In genomic region chr18:58241877-58242276, GRCh38 we compare ENCODE assay signal across 13 cellular contexts.
DNase-seq lines count a peak whose midpoint lies in the region; ATAC-seq and TF ChIP-seq lines count a peak whose summit lies in the region.
"Had no signal": no experiment of that assay in that cellular context is flagged by ENCODE, and none has a peak within 500 bp of the region (broad histone marks: within the 10 kb centered on the region; RNA-seq: fewer than 3 reads in every experiment).

No MANE protein-coding gene starts in this region.

- no peaks in the 10 kb centered on the region for H3K36me3 ChIP-seq in body of pancreas (replicated peaks in 1 of 2; ENCODE audit: insufficient read depth in 1 of 2, low read depth in 2 of 2)
- H3K36me3 ChIP-seq in mesenchymal stem cell (ENCODE audit: control insufficient read depth in 1 of 2, insufficient read depth in 2 of 2, low read depth in 1 of 2, low read length in 2 of 2), result no peaks in the 10 kb centered on the region
- H3K36me3 ChIP-seq in BE2C, result no peaks in the 10 kb centered on the region

- no peak overlapping the region for H3K18ac ChIP-seq in mesenchymal stem cell (ENCODE audit: low read depth in 1 of 2, low read length in 2 of 2)

- H2BK5ac ChIP-seq in mesenchymal stem cell (ENCODE audit: low read depth, low read length, poor library complexity, severe bottlenecking), result no peak overlapping the region

- no peak overlapping the region for H3K23ac ChIP-seq in mesenchymal stem cell (ENCODE audit: low read length in 2 of 2)

- H3K4me3 ChIP-seq in body of pancreas, result no peak overlapping the region
- H3K4me3 ChIP-seq in mesenchymal stem cell (ENCODE audit: insufficient read depth in 1 of 2, low read depth in 1 of 2, low read length in 2 of 2), result no peak overlapping the region
- H3K4me3 ChIP-seq in BE2C (ENCODE audit: low read depth, low read length), result no peak overlapping the region

- H3K9ac ChIP-seq in mesenchymal stem cell (ENCODE audit: low read length), result peak overlapping the region; percentile 13

- H2BK15ac ChIP-seq in mesenchymal stem cell (ENCODE audit: low read depth, poor library complexity, severe bottlenecking), result no peak overlapping the region

- no peak overlapping the region for H2BK120ac ChIP-seq in mesenchymal stem cell (ENCODE audit: low read depth, low read length)

- peak; percentile 80 for ATAC-seq in body of pancreas

- H3K4me2 ChIP-seq in mesenchymal stem cell (ENCODE audit: low read length, poor library complexity, severe bottlenecking), result no peak overlapping the region

- no peak overlapping the region for H2AK5ac ChIP-seq in mesenchymal stem cell (ENCODE audit: low read length, severe bottlenecking)

- TF ChIP-seq CTCF in body of pancreas (IDR thresholded peaks at IDR 0.05) (no peak), BE2C (IDR thresholded peaks at IDR 0.05; ENCODE audit: low read depth, low read length) (no peak)

- H3K4me1 ChIP-seq in body of pancreas (peaks cover 43% of the 10 kb centered on the region), mesenchymal stem cell (ENCODE audit: control insufficient read depth, insufficient read depth, low read depth, low read length) (peaks cover 8% of the 10 kb centered on the region), BE2C (no peaks in the 10 kb centered on the region)

- H4K8ac ChIP-seq in mesenchymal stem cell (ENCODE audit: low read length), result no peak overlapping the region

- H4K91ac ChIP-seq in mesenchymal stem cell (ENCODE audit: low read length), result no peak overlapping the region

- H3K27me3 ChIP-seq in body of pancreas, result no peaks in the 10 kb centered on the region
- no peaks in the 10 kb centered on the region for H3K27me3 ChIP-seq in mesenchymal stem cell (ENCODE audit: control insufficient read depth in 1 of 2, insufficient read depth in 1 of 2, low read length in 2 of 2)
- no peaks in the 10 kb centered on the region for H3K27me3 ChIP-seq in BE2C

- H3K14ac ChIP-seq in mesenchymal stem cell (ENCODE audit: low read length in 2 of 2), result no peak overlapping the region

- no peak overlapping the region for H2AFZ ChIP-seq in mesenchymal stem cell (ENCODE audit: low read depth, low read length)

- WGBS in body of pancreas, 2 donors, result 30 to 41% methylated on average over 6 of the region's 6 CpGs
- WGBS in mesenchymal stem cell, result 74% methylated on average over 6 of the region's 6 CpGs

- no peak overlapping the region for H2BK12ac ChIP-seq in mesenchymal stem cell (ENCODE audit: low read length in 2 of 2)

- H3K27ac ChIP-seq in body of pancreas (peak overlapping the region in 3 of 4 donors; percentile 35 to 60 (median 43)), mesenchymal stem cell (ENCODE audit: low read length, poor library complexity, severe bottlenecking) (no peak overlapping the region)

- intact Hi-C loops in body of pancreas (cut with DNase I), result no loop called here

- peak; percentile 63 for DNase-seq in DMS 273 treated with DMSO at 0.1 percent for 48 hours (lab: John Stamatoyannopoulos, UW)
- peak; percentile 58 to 85 for DNase-seq in NCI-H187 (lab: John Stamatoyannopoulos, UW)
- DNase-seq in body of pancreas, result peak; percentile 52 to 75 (median 65)
- peak; percentile 31 for DNase-seq in mesenchymal stem cell
- no peak for DNase-seq in BE2C
- DNase-seq in ureter (ENCODE audit: low spot score), result no peak
- no peak for DNase-seq in erythroblast (lab: John Stamatoyannopoulos, UW)
- DNase-seq in iPS-NIHi7 (ENCODE audit: extremely low spot score), result no peak
- DNase-seq: activated naive CD8-positive, alpha-beta T cell treated with anti-CD3 and anti-CD28 coated beads for 36 hours; DND-41; immature natural killer cell; stimulated activated CD4-positive, alpha-beta T cell treated with anti-CD3 and anti-CD28 coated beads, Interleukin-2, amount 100 ng/mL, for 24 hours; T-helper 9 cell had no signal

- TF ChIP-seq POLR2A in body of pancreas (IDR thresholded peaks at IDR 0.05) (no peak), erythroblast (IDR thresholded peaks at IDR 0.05; ENCODE audit: low read length) (no peak)

- H3K9me3 ChIP-seq in body of pancreas, result no peaks in the 10 kb centered on the region
- no peaks in the 10 kb centered on the region for H3K9me3 ChIP-seq in mesenchymal stem cell (ENCODE audit: control insufficient read depth, low read length)
- H3K9me3 ChIP-seq in BE2C, result no peaks in the 10 kb centered on the region

- H3K79me1 ChIP-seq in mesenchymal stem cell (replicated peaks; ENCODE audit: low read length, poor library complexity, severe bottlenecking), result peaks cover 28% of the 10 kb centered on the region

- H3K4ac ChIP-seq in mesenchymal stem cell (ENCODE audit: low read depth in 1 of 2, low read length in 2 of 2), result no peak overlapping the region

Comparison
In these comparisons a context has a peak if more than half of its experiments do, and no peak if none do; other contexts are left out.
1. DNase-seq: peak in DMS 273 treated with DMSO at 0.1 percent for 48 hours (single experiment), NCI-H187 (2 of 2), body of pancreas (4 of 4) and mesenchymal stem cell (single experiment); none in BE2C (single experiment), ureter (single experiment), erythroblast (0 of 2) and iPS-NIHi7 (single experiment).